In the genomic region with DNA sequence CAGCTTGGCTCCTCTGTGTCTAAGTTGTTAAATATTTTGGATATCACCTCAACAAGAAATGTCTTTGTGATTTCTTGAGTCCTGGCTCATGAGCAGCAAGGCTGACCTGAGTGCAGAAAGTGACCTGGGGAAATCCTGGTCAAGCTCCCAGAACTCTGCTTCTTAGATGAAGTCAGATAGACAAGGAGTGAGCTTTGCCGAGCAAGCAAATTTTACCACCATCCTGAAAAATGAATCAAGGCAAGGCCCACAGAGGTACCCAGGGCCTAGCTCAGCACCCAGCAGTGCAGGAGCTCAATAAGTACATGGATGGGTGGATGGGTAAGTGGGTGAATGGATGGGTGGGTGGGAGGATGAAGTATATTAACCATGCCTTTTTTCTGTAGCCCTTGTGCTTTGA, we compare ENCODE assay signal across 2 cellular contexts.
A peak's percentile ranks its signal among the peaks of the same experiment; 100 is the strongest.
TF ChIP-seq lines count a peak whose summit lies in the region.

No MANE protein-coding gene starts in this region.

TF ChIP-seq in HepG2, 621 proteins besides CTCF, POLR2A, EP300 and RAD21:
- TF ChIP-seq ZNF343 (CRISPR knock-in tag; IDR thresholded peaks at IDR 0.05) = no peak
- TF ChIP-seq MAFK (conservative IDR thresholded peaks at IDR 0.05 in 1 of 2, IDR thresholded peaks at IDR 0.05 in 1 of 2; ENCODE audit: low read length in 2 of 2) = peak; percentile 94 to 96
- TF ChIP-seq MAFF (IDR thresholded peaks at IDR 0.05; ENCODE audit: low read depth, low read length) = peak; percentile 93

TF ChIP-seq in K562, 482 proteins besides CTCF, POLR2A, EP300 and RAD21:
- TF ChIP-seq MAFG (tag; conservative IDR thresholded peaks at IDR 0.05) (peak; percentile 69), CHCHD3 (CRISPR knock-in tag; IDR thresholded peaks at IDR 0.05) (no peak), MAFF (IDR thresholded peaks at IDR 0.05; ENCODE audit: low read length) (peak; percentile 68), MAFK (IDR thresholded peaks at IDR 0.05; ENCODE audit: low read length) (peak; percentile 73), ZNF24 (IDR thresholded peaks at IDR 0.05) (no peak), ZNF316 (IDR thresholded peaks at IDR 0.05) (peak; percentile 78), C11orf30 (IDR thresholded peaks at IDR 0.05; ENCODE audit: low read depth) (peak; percentile 72)
